ENCODE assay signal across 17 cellular contexts in genomic region chr17:78164748-78165607, GRCh38. TPM values are rescaled to one million over a fixed set of nuclear protein-coding genes. Genes with fewer than 3 reads are reported as not detected.
DNase-seq lines count a peak whose midpoint lies in the region; ATAC-seq, FAIRE-seq and TF ChIP-seq lines count a peak whose summit lies in the region.
"Had no signal": no experiment of that assay in that cellular context is flagged by ENCODE, and none has a peak within 500 bp of the region (broad histone marks: within the 10 kb centered on the region; RNA-seq: fewer than 3 reads in every experiment).

No MANE protein-coding gene starts in this region.

- H3K4me3 ChIP-seq in A549 (no peak overlapping the region), neural progenitor cell (no peak overlapping the region)
- H3K4me3 ChIP-seq: HAP-1 had no signal

- no peak for FAIRE-seq in A549 (lab: Jason Lieb, UNC)
- FAIRE-seq: A204.1 had no signal

- H3K27me3 Mint-ChIP-seq in T-helper 17 cell (no peaks in the 10 kb centered on the region), neural progenitor cell (ENCODE audit: insufficient read depth, low read depth) (no peaks in the 10 kb centered on the region)

- TF ChIP-seq EP300 in A549 (IDR thresholded peaks at IDR 0.05), result no peak

- no peaks in the 10 kb centered on the region for H3K9me3 ChIP-seq in A549
- no peaks in the 10 kb centered on the region for H3K9me3 ChIP-seq in T-helper 17 cell (ENCODE audit: control insufficient read depth, low read length, poor library complexity, severe bottlenecking)
- H3K9me3 ChIP-seq in neural progenitor cell (ENCODE audit: low read depth), result no peaks in the 10 kb centered on the region
- H3K9me3 ChIP-seq: BE2C, HAP-1 had no signal

- ATAC-seq in A549 (no peak), T-helper 17 cell (no peak), GM18909 (IDR thresholded peaks at IDR 0.05; ENCODE audit: poor library complexity, unreplicated experiment) (no peak)
- ATAC-seq: Panc1 had no signal

- CTCF ChIA-PET in A549 (lab: Yijun Ruan, JAX), result interaction anchor here (1.0 to 4.5 kb wide), 10 partner anchors 11 to 257 kb away, joined by 3 to 54 read pairs (median 6); partner anchors contain the start of gene TK1

- no peak overlapping the region for H3K4me3 Mint-ChIP-seq in T-helper 17 cell
- H3K4me3 Mint-ChIP-seq in neural progenitor cell, result peak overlapping the region; percentile 13

- H4K20me1 ChIP-seq in neural progenitor cell (ENCODE audit: low read depth), result peaks cover 12% of the 10 kb centered on the region

- DNase-seq in A549 (ENCODE audit: low read depth in 1 of 2, low spot score in 1 of 2) (no peak), T-helper 17 cell (no peak), neural progenitor cell (ENCODE audit: low spot score) (no peak), NCI-H748 treated with DMSO at 0.1 percent for 48 hours (lab: John Stamatoyannopoulos, UW) (no peak)
- DNase-seq: BE2C; CD4-positive, CD25-positive, alpha-beta regulatory T cell; DMS79; NCI-H1436 treated with DMSO at 0.1 percent for 48 hours; NCI-H1930; NCI-H82; T-helper 1 cell had no signal

- H2AFZ ChIP-seq in neural progenitor cell (replicated peaks), result no peak overlapping the region

- no peak for TF ChIP-seq CTCF in A549 (IDR thresholded peaks at IDR 0.05)
- no peak for TF ChIP-seq CTCF in neural progenitor cell (IDR thresholded peaks at IDR 0.05)

- H3K9me3 Mint-ChIP-seq in neural progenitor cell, result no peaks in the 10 kb centered on the region
- H3K9me3 Mint-ChIP-seq: CD4-positive, CD25-positive, alpha-beta regulatory T cell had no signal

- POLR2A ChIA-PET in A549 (lab: Yijun Ruan, JAX), result no interaction called here

- H3K4me2 ChIP-seq in A549 (no peak overlapping the region), neural progenitor cell (no peak overlapping the region)
- H3K4me2 ChIP-seq: KMS-11 had no signal

- no peak for TF ChIP-seq POLR2A in A549 (IDR thresholded peaks at IDR 0.05; ENCODE audit: low read length)

- no peaks in the 10 kb centered on the region for H3K36me3 Mint-ChIP-seq in T-helper 17 cell (ENCODE audit: low read depth)
- H3K36me3 Mint-ChIP-seq in neural progenitor cell, result no peaks in the 10 kb centered on the region
- H3K36me3 Mint-ChIP-seq: CD4-positive, CD25-positive, alpha-beta regulatory T cell had no signal

- no peak for TF ChIP-seq RAD21 in A549 (conservative IDR thresholded peaks at IDR 0.05 in 1 of 2, IDR thresholded peaks at IDR 0.05 in 1 of 2)

- no peak overlapping the region for H3K9ac ChIP-seq in neural progenitor cell
- H3K9ac ChIP-seq: KMS-11 had no signal

- no peaks in the 10 kb centered on the region for H3K27me3 ChIP-seq in neural progenitor cell
- H3K27me3 ChIP-seq: BE2C had no signal

- 85% methylated on average over 16 of the region's 16 CpGs for WGBS in A549 (ENCODE audit: missing lambda C conversion rate)

- H3K4me1 ChIP-seq in A549 (peaks cover 8% of the 10 kb centered on the region; the same call in 2 of the 3 replicates), neural progenitor cell (peaks cover 9% of the 10 kb centered on the region)
- H3K4me1 ChIP-seq: BE2C had no signal

- no peak overlapping the region for H3K27ac ChIP-seq in A549
- no peak overlapping the region for H3K27ac ChIP-seq in neural progenitor cell
- H3K27ac ChIP-seq: KMS-11 had no signal

- H3K79me2 ChIP-seq in neural progenitor cell (ENCODE audit: low read depth), result no peaks in the 10 kb centered on the region

- no peaks in the 10 kb centered on the region for H3K36me3 ChIP-seq in neural progenitor cell
- H3K36me3 ChIP-seq: BE2C, HAP-1 had no signal

- H3K27ac Mint-ChIP-seq in T-helper 17 cell (peak overlapping the region; percentile 27), neural progenitor cell (no peak overlapping the region)
- H3K27ac Mint-ChIP-seq: CD4-positive, CD25-positive, alpha-beta regulatory T cell had no signal

- H3K4me1 Mint-ChIP-seq in T-helper 17 cell (peaks cover 1% of the 10 kb centered on the region), neural progenitor cell (no peaks in the 10 kb centered on the region)

- peaks cover 9% of the 10 kb centered on the region for H3F3A ChIP-seq in neural progenitor cell (ENCODE audit: low read depth)

TF ChIP-seq in A549, 52 proteins besides CTCF, POLR2A, EP300 and RAD21:
- TF ChIP-seq ZC3H11A (IDR thresholded peaks at IDR 0.05) (no peak), KDM1A (IDR thresholded peaks at IDR 0.05; ENCODE audit: low read depth) (0 out of 2 replicates have a peak, but pooled peaks have one; percentile 64)

RNA-seq across cellular contexts. Expression of gene SYNGR2, which starts 3.4 kb away (rescaled TPM):
- polyA plus RNA-seq in A549 (2011; rRNA removed) (113 and 133 TPM in 2 replicates), A549 (2017; fragmentation: RNase III; extraction: RNeasy Plus Mini Kit Qiagen cat#74134 plus additional on column Dnase treatment) (102 to 108 TPM (median 106 TPM) in 3 replicates)
- polyA plus RNA-seq in A549 (2012; cell fraction: cytosol; rRNA removed), result 274 and 334 TPM in 2 replicates
- 224 and 303 TPM in 2 replicates for polyA plus RNA-seq in A549 (2012; cell fraction: nucleus; rRNA removed)
- polyA minus RNA-seq in A549 (2011; rRNA and poly(A)+ RNA removed), result 176 and 189 TPM in 2 replicates
- total RNA-seq in T-helper 17 cell (10 to 100 TPM; 49.5 to 68.1 TPM), neural progenitor cell (ENCODE audit: low replicate concordance) (6.2 and 19.8 TPM in 2 replicates)

RNA-seq across cellular contexts. Expression of gene C17orf99, which starts 18.8 kb away (rescaled TPM):
- not detected in 2 replicates for polyA plus RNA-seq in A549 (2011; rRNA removed)
- not detected in 2 replicates for polyA plus RNA-seq in A549 (2012; cell fraction: cytosol; rRNA removed)
- polyA plus RNA-seq in A549 (2012; cell fraction: nucleus; rRNA removed), result not detected in 2 replicates
- not detected in 3 replicates for polyA plus RNA-seq in A549 (2017; fragmentation: RNase III; extraction: RNeasy Plus Mini Kit Qiagen cat#74134 plus additional on column Dnase treatment)
- polyA minus RNA-seq in A549 (2011; rRNA and poly(A)+ RNA removed), result not detected in 2 replicates
- total RNA-seq in T-helper 17 cell, result not detected
- total RNA-seq in neural progenitor cell (ENCODE audit: low replicate concordance), result not detected in 2 replicates
- total RNA-seq: CD4-positive, CD25-positive, alpha-beta regulatory T cell; NCI-H460 had no signal
- polyA plus RNA-seq: CD4-positive, CD25-positive, alpha-beta regulatory T cell had no signal

RNA-seq across cellular contexts. Expression of gene TK1, which starts 21.9 kb away (rescaled TPM):
- polyA plus RNA-seq in A549 (2011; rRNA removed), result 86.1 and 90.9 TPM in 2 replicates
- polyA plus RNA-seq in A549 (2012; cell fraction: cytosol; rRNA removed), result 504 and 555 TPM in 2 replicates
- polyA plus RNA-seq in A549 (2012; cell fraction: nucleus; rRNA removed), result 355 and 514 TPM in 2 replicates
- polyA plus RNA-seq in A549 (2017; fragmentation: RNase III; extraction: RNeasy Plus Mini Kit Qiagen cat#74134 plus additional on column Dnase treatment), result 342 to 380 TPM (median 355 TPM) in 3 replicates
- 103 and 148 TPM in 2 replicates for polyA minus RNA-seq in A549 (2011; rRNA and poly(A)+ RNA removed)
- total RNA-seq in T-helper 17 cell, result 1 to 10 TPM in 1 of 2 donors, under 1 TPM in 1; 0.42 to 1.2 TPM
- total RNA-seq in neural progenitor cell (ENCODE audit: low replicate concordance), result 27.3 and 61.7 TPM in 2 replicates

RNA-seq across cellular contexts. Expression of gene AFMID, which starts 22.2 kb away (rescaled TPM):
- polyA plus RNA-seq in A549 (2011; rRNA removed) (33.4 and 59.8 TPM in 2 replicates), A549 (2017; fragmentation: RNase III; extraction: RNeasy Plus Mini Kit Qiagen cat#74134 plus additional on column Dnase treatment) (43.4 to 46.0 TPM (median 45.2 TPM) in 3 replicates)
- polyA plus RNA-seq in A549 (2012; cell fraction: cytosol; rRNA removed), result 44.2 and 50.6 TPM in 2 replicates
- 39.7 and 60.2 TPM in 2 replicates for polyA plus RNA-seq in A549 (2012; cell fraction: nucleus; rRNA removed)
- 51.0 and 55.9 TPM in 2 replicates for polyA minus RNA-seq in A549 (2011; rRNA and poly(A)+ RNA removed)
- total RNA-seq in T-helper 17 cell (1 to 10 TPM; 1.5 to 2.9 TPM), neural progenitor cell (ENCODE audit: low replicate concordance) (76.8 and 78.4 TPM in 2 replicates)

RNA-seq across cellular contexts. Expression of gene TMC8, which starts 34.4 kb away (rescaled TPM):
- 0.14 and 0.19 TPM in 2 replicates for polyA plus RNA-seq in A549 (2011; rRNA removed)
- polyA plus RNA-seq in A549 (2012; cell fraction: cytosol; rRNA removed), result 0.17 and 0.30 TPM in 2 replicates
- 0.81 and 2.0 TPM in 2 replicates for polyA plus RNA-seq in A549 (2012; cell fraction: nucleus; rRNA removed)
- polyA plus RNA-seq in A549 (2017; fragmentation: RNase III; extraction: RNeasy Plus Mini Kit Qiagen cat#74134 plus additional on column Dnase treatment), result 0.16 to 0.32 TPM (median 0.26 TPM) in 3 replicates
- 0.08 and 0.19 TPM in 2 replicates for polyA minus RNA-seq in A549 (2011; rRNA and poly(A)+ RNA removed)
- 100 to 1,000 TPM; 352 to 481 TPM for total RNA-seq in T-helper 17 cell
- total RNA-seq in neural progenitor cell (ENCODE audit: low replicate concordance), result 0.09 TPM in 1 of 2 replicates, not detected in the other

Comparison
In these comparisons a context has a peak if more than half of its experiments do, and no peak if none do; other contexts are left out.
1. RNA of gene TK1, which starts 21.9 kb away (total RNA-seq): 27.3 to 61.7 TPM in neural progenitor cell; 0.42 to 1.2 TPM in T-helper 17 cell; every median in the first group is over 10 times any median in the second.